Comparison of ENCODE assay signal across 10 cellular contexts in genomic region chr10:14056545-14057332, GRCh38.
DNase-seq lines count a peak whose midpoint lies in the region; ATAC-seq and TF ChIP-seq lines count a peak whose summit lies in the region.
"Had no signal": no experiment of that assay in that cellular context is flagged by ENCODE, and none has a peak within 500 bp of the region (broad histone marks: within the 10 kb centered on the region; RNA-seq: fewer than 3 reads in every experiment).

No MANE protein-coding gene starts in this region.

- H3K4me1 Mint-ChIP-seq in neural crest cell: peaks cover 38% of the 10 kb centered on the region
- H3K4me1 Mint-ChIP-seq in effector memory CD8-positive, alpha-beta T cell (ENCODE audit: low read depth in 2 of 2): no peaks in the 10 kb centered on the region
- no peaks in the 10 kb centered on the region for H3K4me1 Mint-ChIP-seq in naive thymus-derived CD8-positive, alpha-beta T cell
- H3K4me1 Mint-ChIP-seq in activated CD8-positive, alpha-beta T cell treated with anti-CD3 and anti-CD28 coated beads for 36 hours (ENCODE audit: low read depth): no peaks in the 10 kb centered on the region

- CTCF ChIA-PET in activated CD8-positive, alpha-beta T cell treated with anti-CD3 and anti-CD28 coated beads for 36 hours (lab: Charles Lee): no interaction called here

- no peak for TF ChIP-seq CTCF in neural crest cell (conservative IDR thresholded peaks at IDR 0.05)
- TF ChIP-seq CTCF in activated CD8-positive, alpha-beta T cell treated with anti-CD3 and anti-CD28 coated beads for 36 hours (IDR thresholded peaks at IDR 0.05): no peak

- POLR2A ChIA-PET in naive thymus-derived CD8-positive, alpha-beta T cell (lab: Charles Lee): no interaction called here
- POLR2A ChIA-PET in activated CD8-positive, alpha-beta T cell treated with anti-CD3 and anti-CD28 coated beads for 36 hours (lab: Charles Lee): no interaction called here

- no peaks in the 10 kb centered on the region for H3K27me3 Mint-ChIP-seq in neural crest cell (ENCODE audit: low read depth)
- peaks cover 36 to 37% of the 10 kb centered on the region in 2 donors for H3K27me3 Mint-ChIP-seq in effector memory CD8-positive, alpha-beta T cell
- no peaks in the 10 kb centered on the region for H3K27me3 Mint-ChIP-seq in naive thymus-derived CD8-positive, alpha-beta T cell
- peaks cover 6% of the 10 kb centered on the region for H3K27me3 Mint-ChIP-seq in activated CD8-positive, alpha-beta T cell treated with anti-CD3 and anti-CD28 coated beads for 36 hours

- H3K9me3 Mint-ChIP-seq in neural crest cell: peaks cover 4% of the 10 kb centered on the region
- H3K9me3 Mint-ChIP-seq in effector memory CD8-positive, alpha-beta T cell: peaks cover 2 to 6% of the 10 kb centered on the region in 2 donors
- peaks cover 3 to 31% (median 17%) of the 10 kb centered on the region in 9 donors for H3K9me3 Mint-ChIP-seq in naive thymus-derived CD8-positive, alpha-beta T cell
- H3K9me3 Mint-ChIP-seq in activated CD8-positive, alpha-beta T cell treated with anti-CD3 and anti-CD28 coated beads for 36 hours: peaks cover 10% of the 10 kb centered on the region

- peak overlapping the region; percentile 56 for H3K4me3 Mint-ChIP-seq in neural crest cell
- no peak overlapping the region for H3K4me3 Mint-ChIP-seq in effector memory CD8-positive, alpha-beta T cell
- H3K4me3 Mint-ChIP-seq in naive thymus-derived CD8-positive, alpha-beta T cell: no peak overlapping the region
- no peak overlapping the region for H3K4me3 Mint-ChIP-seq in activated CD8-positive, alpha-beta T cell treated with anti-CD3 and anti-CD28 coated beads for 36 hours

- ATAC-seq in effector memory CD8-positive, alpha-beta T cell (replicated peaks): no peak
- no peak for ATAC-seq in naive thymus-derived CD8-positive, alpha-beta T cell
- no peak for ATAC-seq in activated CD8-positive, alpha-beta T cell treated with anti-CD3 and anti-CD28 coated beads for 36 hours

- DNase-seq in EL (peak; percentile 80), NCI-H82 (lab: John Stamatoyannopoulos, UW) (peak; percentile 51), fibroblast of gingiva (ENCODE audit: low read depth) (peak; percentile 97), neural crest cell (ENCODE audit: low read depth, low spot score) (peak; percentile 33), T-helper 9 cell (no peak)
- DNase-seq in effector memory CD8-positive, alpha-beta T cell: no peak
- no peak for DNase-seq in naive thymus-derived CD8-positive, alpha-beta T cell
- no peak for DNase-seq in activated CD8-positive, alpha-beta T cell treated with anti-CD3 and anti-CD28 coated beads for 36 hours
- DNase-seq: DMS153, Karpas-422 had no signal

- H3K27ac Mint-ChIP-seq in neural crest cell (ENCODE audit: unreplicated experiment): peak overlapping the region; percentile 81
- no peak overlapping the region for H3K27ac Mint-ChIP-seq in effector memory CD8-positive, alpha-beta T cell
- H3K27ac Mint-ChIP-seq in naive thymus-derived CD8-positive, alpha-beta T cell: no peak overlapping the region
- no peak overlapping the region for H3K27ac Mint-ChIP-seq in activated CD8-positive, alpha-beta T cell treated with anti-CD3 and anti-CD28 coated beads for 36 hours

- intact Hi-C loops in activated CD8-positive, alpha-beta T cell treated with anti-CD3 and anti-CD28 coated beads for 36 hours (cut with micrococcal nuclease): no loop called here

- H3K36me3 Mint-ChIP-seq in neural crest cell (ENCODE audit: low read depth): peaks cover 12% of the 10 kb centered on the region
- H3K36me3 Mint-ChIP-seq in effector memory CD8-positive, alpha-beta T cell (ENCODE audit: insufficient read depth): no peaks in the 10 kb centered on the region
- peaks cover 0 to 10% (median 9%) of the 10 kb centered on the region in 3 donors for H3K36me3 Mint-ChIP-seq in naive thymus-derived CD8-positive, alpha-beta T cell
- H3K36me3 Mint-ChIP-seq in activated CD8-positive, alpha-beta T cell treated with anti-CD3 and anti-CD28 coated beads for 36 hours (ENCODE audit: low read depth): no peaks in the 10 kb centered on the region

Comparison
In these comparisons a context has a peak if more than half of its experiments do, and no peak if none do; other contexts are left out.
1. DNase-seq: peak in EL (single experiment), NCI-H82 (single experiment), fibroblast of gingiva (single experiment) and neural crest cell (single experiment); none in effector memory CD8-positive, alpha-beta T cell (0 of 3), T-helper 9 cell (single experiment), naive thymus-derived CD8-positive, alpha-beta T cell (0 of 10) and activated CD8-positive, alpha-beta T cell treated with anti-CD3 and anti-CD28 coated beads for 36 hours (single experiment).